1 cellular context compared by ENCODE assay signal in genomic region chr1:1562556-1563195, GRCh38.
TF ChIP-seq lines count a peak whose summit lies in the region.

No MANE protein-coding gene starts in this region.

TF ChIP-seq in IMR-90, 13 proteins besides CTCF, POLR2A, EP300 and RAD21:
- no peak for TF ChIP-seq USF2 (IDR thresholded peaks at IDR 0.05; ENCODE audit: low read depth, low read length)
- TF ChIP-seq BHLHE40 (IDR thresholded peaks at IDR 0.05; ENCODE audit: low read depth, low read length): no peak
- no peak for TF ChIP-seq CEBPB (IDR thresholded peaks at IDR 0.05; ENCODE audit: low read depth, low read length)
- no peak for TF ChIP-seq MAZ (IDR thresholded peaks at IDR 0.05; ENCODE audit: borderline replicate concordance, low read depth, low read length)
- TF ChIP-seq RCOR1 (IDR thresholded peaks at IDR 0.05; ENCODE audit: insufficient replicate concordance, low read length): no peak
- no peak for TF ChIP-seq ELK1 (IDR thresholded peaks at IDR 0.05; ENCODE audit: borderline replicate concordance, low read depth, low read length)
- no peak for TF ChIP-seq NFE2L2 (IDR thresholded peaks at IDR 0.05; ENCODE audit: low read depth, low read length)
- no peak for TF ChIP-seq MXI1 (IDR thresholded peaks at IDR 0.05; ENCODE audit: borderline replicate concordance, low read depth, low read length)
- no peak for TF ChIP-seq SMC3 (IDR thresholded peaks at IDR 0.05; ENCODE audit: low read depth, low read length)
- no peak for TF ChIP-seq MAFK (IDR thresholded peaks at IDR 0.05; ENCODE audit: low read depth, low read length)
- no peak for TF ChIP-seq CHD1 (IDR thresholded peaks at IDR 0.05; ENCODE audit: low read depth, low read length)
- TF ChIP-seq FOS (IDR thresholded peaks at IDR 0.05; ENCODE audit: low read depth, low read length): no peak
- no peak for TF ChIP-seq RFX5 (IDR thresholded peaks at IDR 0.05; ENCODE audit: low read depth, low read length)
TF ChIP-seq in IMR-90: peak in this region for 0.
